Comparison of ENCODE assay signal across 8 cellular contexts in the genomic region with DNA sequence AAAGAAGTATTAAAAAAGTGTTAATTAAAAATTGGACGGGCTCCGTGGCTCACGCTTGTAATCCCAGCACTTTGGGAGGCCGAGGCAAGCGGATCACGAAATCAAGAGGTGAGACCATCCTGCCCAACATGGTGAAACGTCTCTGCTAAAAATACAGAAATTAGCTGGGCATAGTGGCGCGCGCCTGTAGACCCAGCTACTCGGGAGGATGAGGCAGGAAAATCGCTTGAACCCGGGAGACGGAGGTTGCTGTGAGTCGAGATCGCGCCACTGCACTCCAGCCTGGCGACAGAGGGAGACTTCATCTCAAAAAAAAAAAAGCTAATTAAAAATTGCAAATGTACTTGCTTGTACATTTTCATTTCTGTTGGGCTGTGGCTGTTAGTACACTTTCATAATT. TPM values are rescaled to one million over a fixed set of nuclear protein-coding genes. Genes with fewer than 3 reads are reported as not detected.
A peak's percentile ranks its signal among the peaks of the same experiment; 100 is the strongest.
DNase-seq lines count a peak whose midpoint lies in the region; ATAC-seq and TF ChIP-seq lines count a peak whose summit lies in the region.
"Not testable (repeated sequence)": the region's sequence is repeated elsewhere in the genome, so short reads cannot be mapped to it uniquely, and the experiment has no call there.

No MANE protein-coding gene starts in this region.

- BruUV-seq in HCT116 (replicated peaks; lab: Mats Ljungman, UMichigan): not testable (repeated sequence)

- H3K4me3 ChIP-seq in AG04450 (ENCODE audit: low read depth, low read length) (peak overlapping the region; percentile 83), HCT116 (replicated peaks in 1 of 2; ENCODE audit: low read depth in 1 of 2, low read length in 2 of 2) (peak overlapping the region; percentile 79 to 99), RWPE2 (ENCODE audit: severe bottlenecking) (peak overlapping the region; percentile 89), iPS-11a (ENCODE audit: low read depth, low read length) (peak overlapping the region; percentile 82)
- H3K4me3 ChIP-seq in effector memory CD4-positive, alpha-beta T cell (ENCODE audit: insufficient read depth, low read depth, low read length, poor library complexity, severe bottlenecking): peak overlapping the region; percentile 97

- H3K9me3 ChIP-seq in AG04450 (ENCODE audit: control insufficient read depth, insufficient read depth, low read length); HCT116 (ENCODE audit: control insufficient read depth in 1 of 2, insufficient read depth in 1 of 2, low read depth in 1 of 2, low read length in 2 of 2); RWPE2 (ENCODE audit: severe bottlenecking); effector memory CD4-positive, alpha-beta T cell (ENCODE audit: control insufficient read depth, low read length): not testable (repeated sequence)

- peaks cover 10% of the 10 kb centered on the region; the same call in 1 of the 2 replicates for H4K20me1 ChIP-seq in HCT116 (ENCODE audit: insufficient read depth)

- not testable (repeated sequence) for TF ChIP-seq POLR2A in HCT116 (IDR thresholded peaks at IDR 0.05; ENCODE audit: borderline replicate concordance, extremely low read depth, insufficient read depth, insufficient read length)

- not testable (repeated sequence) for TF ChIP-seq CTCF in AG04450 (IDR thresholded peaks at IDR 0.05; ENCODE audit: low read depth, low read length); HCT116 (IDR thresholded peaks at IDR 0.05 in 2 of 3, conservative IDR thresholded peaks at IDR 0.05 in 1 of 3; ENCODE audit: borderline replicate concordance in 1 of 3, insufficient read depth in 1 of 3, low read depth in 2 of 3, low read length in 2 of 3); RWPE2 (IDR thresholded peaks at IDR 0.05; ENCODE audit: poor library complexity, severe bottlenecking)

- DNase-seq in AG04450 (ENCODE audit: low read depth, low spot score); HCT116 (ENCODE audit: low read depth, low spot score); RWPE2 (ENCODE audit: low spot score); activated naive CD4-positive, alpha-beta T cell treated with anti-CD3 and anti-CD28 coated beads, Interleukin-2, amount 10 ng/mL, durations not matched to agents 7 days and 5 days; effector memory CD4-positive, alpha-beta T cell; natural killer cell treated with Interleukin-12 subunit alpha and Interleukin-12 subunit beta and Interleukin-15 and Interleukin-18, amount 100 ng/mL, for 72 hours (ENCODE audit: low spot score); stimulated activated effector memory CD8-positive, alpha-beta T cell treated with anti-CD3 and anti-CD28 coated beads, Interleukin-12 subunit alpha, Interleukin-12 subunit beta, amount 100 ng/mL, for 72 hours (ENCODE audit: low spot score in 2 of 2): not testable (repeated sequence)

- H3K79me2 ChIP-seq in HCT116 (ENCODE audit: insufficient read depth, low read length): peaks cover 78% of the 10 kb centered on the region

- H3K4me2 ChIP-seq in HCT116 (ENCODE audit: low read length): peak overlapping the region; percentile 75

- H3K27me3 ChIP-seq in AG04450 (ENCODE audit: control insufficient read depth, insufficient read depth, low read length); HCT116 (ENCODE audit: insufficient read depth, low read length); RWPE2 (ENCODE audit: insufficient read depth, poor library complexity, severe bottlenecking); effector memory CD4-positive, alpha-beta T cell (replicated peaks; ENCODE audit: control insufficient read depth, insufficient read depth, low read length, poor library complexity, severe bottlenecking): not testable (repeated sequence)

- intact Hi-C loops in HCT116 (cut with micrococcal nuclease): not testable (repeated sequence)

- not testable (repeated sequence) for H2AFZ ChIP-seq in HCT116 (ENCODE audit: low read depth, low read length, poor library complexity, severe bottlenecking)

- H3K36me3 ChIP-seq in HCT116 (ENCODE audit: control insufficient read depth in 1 of 2, insufficient read depth in 2 of 2, low read length in 2 of 2) (peaks cover 11 to 20% of the 10 kb centered on the region in 2 experiments; a peak in 3 of 4 replicates), RWPE2 (ENCODE audit: low read depth) (peaks cover 22% of the 10 kb centered on the region)
- H3K36me3 ChIP-seq in effector memory CD4-positive, alpha-beta T cell (ENCODE audit: control insufficient read depth, insufficient read depth, low read length): peaks cover 16% of the 10 kb centered on the region

- peaks cover 26% of the 10 kb centered on the region for H3K36me3 Mint-ChIP-seq in activated naive CD4-positive, alpha-beta T cell treated with anti-CD3 and anti-CD28 coated beads, Interleukin-2, amount 10 ng/mL, durations not matched to agents 7 days and 5 days
- H3K36me3 Mint-ChIP-seq in natural killer cell treated with Interleukin-12 subunit alpha and Interleukin-12 subunit beta and Interleukin-15 and Interleukin-18, amount 100 ng/mL, for 72 hours: peaks cover 22% of the 10 kb centered on the region
- peaks cover 39% of the 10 kb centered on the region for H3K36me3 Mint-ChIP-seq in stimulated activated effector memory CD8-positive, alpha-beta T cell treated with anti-CD3 and anti-CD28 coated beads, Interleukin-12 subunit alpha, Interleukin-12 subunit beta, amount 100 ng/mL, for 72 hours

- not testable (repeated sequence) for H3K9me3 Mint-ChIP-seq in activated naive CD4-positive, alpha-beta T cell treated with anti-CD3 and anti-CD28 coated beads, Interleukin-2, amount 10 ng/mL, durations not matched to agents 7 days and 5 days; natural killer cell treated with Interleukin-12 subunit alpha and Interleukin-12 subunit beta and Interleukin-15 and Interleukin-18, amount 100 ng/mL, for 72 hours; stimulated activated effector memory CD8-positive, alpha-beta T cell treated with anti-CD3 and anti-CD28 coated beads, Interleukin-12 subunit alpha, Interleukin-12 subunit beta, amount 100 ng/mL, for 72 hours

- POLR2A ChIA-PET in AG04450 (lab: Yijun Ruan, JAX) (interaction anchor here (0.9 kb wide), 1 partner anchor 35 kb away, joined by 13 read pairs; a partner anchor contains a TSS), HCT116 (lab: Charles Lee) (interaction anchor here (0.6 kb wide), 1 partner anchor 12 kb away, joined by 5 read pairs; no protein-coding TSS in a partner anchor)

- RAD21 ChIA-PET in HCT116 (lab: Charles Lee; ENCODE audit: low non-redundant PET in 1 of 2, low total read pairs in 2 of 2, uncharacterized antibody in 2 of 2, unreplicated experiment in 2 of 2): not testable (repeated sequence)

- not testable (repeated sequence) for ATAC-seq in HCT116; RWPE2 (ENCODE audit: low read depth); natural killer cell treated with Interleukin-12 subunit alpha and Interleukin-12 subunit beta and Interleukin-15 and Interleukin-18, amount 100 ng/mL, for 72 hours; stimulated activated effector memory CD8-positive, alpha-beta T cell treated with anti-CD3 and anti-CD28 coated beads, Interleukin-12 subunit alpha, Interleukin-12 subunit beta, amount 100 ng/mL, for 72 hours

- H3K27ac Mint-ChIP-seq in activated naive CD4-positive, alpha-beta T cell treated with anti-CD3 and anti-CD28 coated beads, Interleukin-2, amount 10 ng/mL, durations not matched to agents 7 days and 5 days: peak overlapping the region; percentile 64
- H3K27ac Mint-ChIP-seq in natural killer cell treated with Interleukin-12 subunit alpha and Interleukin-12 subunit beta and Interleukin-15 and Interleukin-18, amount 100 ng/mL, for 72 hours: peak overlapping the region; percentile 80 to 95
- H3K27ac Mint-ChIP-seq in stimulated activated effector memory CD8-positive, alpha-beta T cell treated with anti-CD3 and anti-CD28 coated beads, Interleukin-12 subunit alpha, Interleukin-12 subunit beta, amount 100 ng/mL, for 72 hours: not testable (repeated sequence)

- CTCF ChIA-PET in AG04450 (lab: Charles Lee): interaction anchor here (0.7 to 1.6 kb wide), 4 partner anchors 9 to 97 kb away, joined by 3 to 4 read pairs (median 4); no protein-coding TSS in a partner anchor
- CTCF ChIA-PET in HCT116 (lab: Charles Lee): not testable (repeated sequence)
- CTCF ChIA-PET in activated naive CD4-positive, alpha-beta T cell treated with anti-CD3 and anti-CD28 coated beads, Interleukin-2, amount 10 ng/mL, durations not matched to agents 7 days and 5 days (lab: Charles Lee): interaction anchor here (1.5 to 1.9 kb wide), 2 partner anchors 43 to 45 kb away, joined by 4 to 5 read pairs; no protein-coding TSS in a partner anchor

- H3K4me1 ChIP-seq in HCT116 (ENCODE audit: control insufficient read depth in 1 of 2, insufficient read depth in 2 of 2, low read length in 2 of 2): peaks cover 11 to 18% of the 10 kb centered on the region in 2 experiments
- H3K4me1 ChIP-seq in RWPE2 (ENCODE audit: insufficient read depth, poor library complexity, severe bottlenecking): peaks cover 12% of the 10 kb centered on the region
- peaks cover 23% of the 10 kb centered on the region for H3K4me1 ChIP-seq in effector memory CD4-positive, alpha-beta T cell (ENCODE audit: control insufficient read depth, insufficient read depth, low read length, poor library complexity, severe bottlenecking)

- TF ChIP-seq RAD21 in HCT116 (IDR thresholded peaks at IDR 0.05; ENCODE audit: low read depth): not testable (repeated sequence)

- peaks cover 54% of the 10 kb centered on the region for H3K4me1 Mint-ChIP-seq in activated naive CD4-positive, alpha-beta T cell treated with anti-CD3 and anti-CD28 coated beads, Interleukin-2, amount 10 ng/mL, durations not matched to agents 7 days and 5 days
- peaks cover 36 to 39% of the 10 kb centered on the region in 2 donors for H3K4me1 Mint-ChIP-seq in natural killer cell treated with Interleukin-12 subunit alpha and Interleukin-12 subunit beta and Interleukin-15 and Interleukin-18, amount 100 ng/mL, for 72 hours (ENCODE audit: low read depth in 2 of 2)
- H3K4me1 Mint-ChIP-seq in stimulated activated effector memory CD8-positive, alpha-beta T cell treated with anti-CD3 and anti-CD28 coated beads, Interleukin-12 subunit alpha, Interleukin-12 subunit beta, amount 100 ng/mL, for 72 hours: peaks cover 41% of the 10 kb centered on the region

- H3K9me2 ChIP-seq in HCT116 (ENCODE audit: insufficient read depth): not testable (repeated sequence)

- peak overlapping the region; percentile 78 for H3K9ac ChIP-seq in HCT116 (ENCODE audit: low read length)

- H3K27ac ChIP-seq in AG04450 (ENCODE audit: low read depth, low read length); HCT116 (ENCODE audit: low read depth, low read length); effector memory CD4-positive, alpha-beta T cell (ENCODE audit: insufficient read depth, low read length, poor library complexity, severe bottlenecking): not testable (repeated sequence)
- H3K27ac ChIP-seq in RWPE2 (ENCODE audit: poor library complexity, severe bottlenecking): peak overlapping the region; percentile 94

- H3K27me3 Mint-ChIP-seq in activated naive CD4-positive, alpha-beta T cell treated with anti-CD3 and anti-CD28 coated beads, Interleukin-2, amount 10 ng/mL, durations not matched to agents 7 days and 5 days; natural killer cell treated with Interleukin-12 subunit alpha and Interleukin-12 subunit beta and Interleukin-15 and Interleukin-18, amount 100 ng/mL, for 72 hours: not testable (repeated sequence)

- H3K4me3 Mint-ChIP-seq in activated naive CD4-positive, alpha-beta T cell treated with anti-CD3 and anti-CD28 coated beads, Interleukin-2, amount 10 ng/mL, durations not matched to agents 7 days and 5 days: peak overlapping the region; percentile 91
- H3K4me3 Mint-ChIP-seq in natural killer cell treated with Interleukin-12 subunit alpha and Interleukin-12 subunit beta and Interleukin-15 and Interleukin-18, amount 100 ng/mL, for 72 hours: peak overlapping the region; percentile 95
- peak overlapping the region; percentile 99 for H3K4me3 Mint-ChIP-seq in stimulated activated effector memory CD8-positive, alpha-beta T cell treated with anti-CD3 and anti-CD28 coated beads, Interleukin-12 subunit alpha, Interleukin-12 subunit beta, amount 100 ng/mL, for 72 hours

RNA-seq across cellular contexts. Expression of a gene that starts 1.1 kb away (rescaled TPM):
- 25.8 and 29.8 TPM in 2 replicates for polyA plus RNA-seq in AG04450 (2011; rRNA removed)
- polyA minus RNA-seq in AG04450 (2011; rRNA and poly(A)+ RNA removed): 5.7 and 6.3 TPM in 2 replicates
- 29.4 TPM for total RNA-seq in HCT116 (2021; ENCODE audit: unreplicated experiment)
- polyA plus RNA-seq in HCT116 (2012): 15.6 and 18.0 TPM in 2 replicates
- 10 to 100 TPM; 35.8 to 38.3 TPM for total RNA-seq in natural killer cell treated with Interleukin-12 subunit alpha and Interleukin-12 subunit beta and Interleukin-15 and Interleukin-18, amount 100 ng/mL, for 72 hours

RNA-seq across cellular contexts. Expression of a gene that starts 1.4 kb away (rescaled TPM):
- polyA plus RNA-seq in AG04450 (2011; rRNA removed): 10.5 and 12.5 TPM in 2 replicates
- polyA minus RNA-seq in AG04450 (2011; rRNA and poly(A)+ RNA removed): 12.7 and 15.0 TPM in 2 replicates
- 27.0 TPM for total RNA-seq in HCT116 (2021; ENCODE audit: unreplicated experiment)
- polyA plus RNA-seq in HCT116 (2012): 8.0 and 10.5 TPM in 2 replicates
- 10 to 100 TPM; 27.4 to 29.6 TPM for total RNA-seq in natural killer cell treated with Interleukin-12 subunit alpha and Interleukin-12 subunit beta and Interleukin-15 and Interleukin-18, amount 100 ng/mL, for 72 hours

RNA-seq across cellular contexts. Expression of a gene that starts 34.8 kb away (rescaled TPM):
- polyA plus RNA-seq in AG04450 (2011; rRNA removed): 4.4 and 6.1 TPM in 2 replicates
- 2.7 and 3.7 TPM in 2 replicates for polyA minus RNA-seq in AG04450 (2011; rRNA and poly(A)+ RNA removed)
- total RNA-seq in HCT116 (2021; ENCODE audit: unreplicated experiment): 14.9 TPM
- 8.4 and 8.5 TPM in 2 replicates for polyA plus RNA-seq in HCT116 (2012)
- 10 to 100 TPM; 13.2 to 29.7 TPM for total RNA-seq in natural killer cell treated with Interleukin-12 subunit alpha and Interleukin-12 subunit beta and Interleukin-15 and Interleukin-18, amount 100 ng/mL, for 72 hours

RNA-seq across cellular contexts. Expression of a gene that starts 41.2 kb away (rescaled TPM):
- 11.7 and 12.9 TPM in 2 replicates for polyA plus RNA-seq in AG04450 (2011; rRNA removed)
- 7.0 and 8.3 TPM in 2 replicates for polyA minus RNA-seq in AG04450 (2011; rRNA and poly(A)+ RNA removed)
- total RNA-seq in HCT116 (2021; ENCODE audit: unreplicated experiment): 605 TPM
- 804 and 838 TPM in 2 replicates for polyA plus RNA-seq in HCT116 (2012)
- total RNA-seq in natural killer cell treated with Interleukin-12 subunit alpha and Interleukin-12 subunit beta and Interleukin-15 and Interleukin-18, amount 100 ng/mL, for 72 hours: 1 to 10 TPM; 3.0 to 4.6 TPM
